19 cellular contexts compared by ENCODE assay signal in the genomic region with DNA sequence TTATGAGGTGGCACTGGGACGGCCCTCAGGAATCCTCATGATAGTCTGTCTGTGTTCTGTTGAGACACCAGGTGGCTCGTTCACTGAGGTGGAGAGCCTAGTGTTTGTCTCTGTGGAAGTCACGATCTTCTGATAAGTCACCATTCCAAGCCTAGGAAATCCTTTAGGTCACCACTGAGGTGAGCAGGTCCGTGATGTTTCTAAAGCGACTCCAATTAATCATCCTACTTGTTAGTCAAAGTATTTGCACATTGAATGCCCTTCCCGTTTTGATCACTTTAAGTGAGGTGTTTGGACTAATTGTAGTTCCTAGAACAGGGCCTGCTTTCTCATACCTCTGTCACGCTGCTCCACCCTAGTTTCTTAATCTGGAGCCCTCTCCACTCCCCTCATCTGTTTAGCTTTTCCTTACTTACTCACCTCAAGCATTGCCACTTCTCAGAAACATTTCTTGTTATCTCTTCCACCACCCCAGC. TPM values are rescaled to one million over a fixed set of nuclear protein-coding genes. Genes with fewer than 3 reads are reported as not detected.
"Had no signal": no experiment of that assay in that cellular context is flagged by ENCODE, and none has a peak within 500 bp of the region (broad histone marks: within the 10 kb centered on the region; RNA-seq: fewer than 3 reads in every experiment).

No MANE protein-coding gene starts in this region.

- H3K4me1 Mint-ChIP-seq: activated CD4-positive, alpha-beta memory T cell treated with anti-CD3 and anti-CD28 coated beads, Interleukin-2, amount 10 ng/mL, durations not matched to agents 7 days and 5 days; activated CD4-positive, alpha-beta T cell treated with anti-CD3 and anti-CD28 coated beads for 36 hours; activated naive CD8-positive, alpha-beta T cell treated with anti-CD3 and anti-CD28 coated beads for 36 hours; naive thymus-derived CD8-positive, alpha-beta T cell; stimulated activated effector memory CD8-positive, alpha-beta T cell treated with anti-CD3 and anti-CD28 coated beads, Interleukin-12 subunit alpha, Interleukin-12 subunit beta, amount 100 ng/mL, for 72 hours had no signal

- H3K27me3 ChIP-seq: hepatocyte had no signal

- DNase-seq: activated CD4-positive, alpha-beta memory T cell treated with anti-CD3 and anti-CD28 coated beads, Interleukin-2, amount 10 ng/mL, durations not matched to agents 7 days and 5 days; activated CD4-positive, alpha-beta T cell treated with anti-CD3 and anti-CD28 coated beads for 36 hours; activated gamma-delta T cell treated with Interleukin-2 at 50 U/mL for 16 hours; activated naive CD8-positive, alpha-beta T cell treated with anti-CD3 and anti-CD28 coated beads for 36 hours; activated T-cell treated with anti-CD3 and anti-CD28 coated beads, Interleukin-2, amount 50 U/mL, for 48 hours; anterior cingulate cortex; dorsolateral prefrontal cortex; kidney glomerular epithelial cell; lower lobe of right lung; mucosa of descending colon; naive thymus-derived CD8-positive, alpha-beta T cell; posterior cingulate gyrus; small intestine; SW 1271 had no signal

- H3K79me2 ChIP-seq: hepatocyte had no signal

- H3K36me3 Mint-ChIP-seq: activated naive CD8-positive, alpha-beta T cell treated with anti-CD3 and anti-CD28 coated beads for 36 hours; naive thymus-derived CD8-positive, alpha-beta T cell; stimulated activated effector memory CD8-positive, alpha-beta T cell treated with anti-CD3 and anti-CD28 coated beads, Interleukin-12 subunit alpha, Interleukin-12 subunit beta, amount 100 ng/mL, for 72 hours had no signal

- H3K27me3 Mint-ChIP-seq: activated CD4-positive, alpha-beta memory T cell treated with anti-CD3 and anti-CD28 coated beads, Interleukin-2, amount 10 ng/mL, durations not matched to agents 7 days and 5 days; activated CD4-positive, alpha-beta T cell treated with anti-CD3 and anti-CD28 coated beads for 36 hours; activated naive CD8-positive, alpha-beta T cell treated with anti-CD3 and anti-CD28 coated beads for 36 hours had no signal

- H3K4me1 ChIP-seq: lower lobe of right lung had no signal

- H3K4me3 ChIP-seq: dorsolateral prefrontal cortex, hepatocyte, lower lobe of right lung, mucosa of descending colon had no signal

- H3K9me3 ChIP-seq: lower lobe of right lung, mucosa of descending colon had no signal

- ATAC-seq: activated CD4-positive, alpha-beta T cell treated with anti-CD3 and anti-CD28 coated beads for 36 hours; mucosa of descending colon; naive thymus-derived CD8-positive, alpha-beta T cell; stimulated activated effector memory CD8-positive, alpha-beta T cell treated with anti-CD3 and anti-CD28 coated beads, Interleukin-12 subunit alpha, Interleukin-12 subunit beta, amount 100 ng/mL, for 72 hours had no signal

- H3K27ac Mint-ChIP-seq: activated CD4-positive, alpha-beta memory T cell treated with anti-CD3 and anti-CD28 coated beads, Interleukin-2, amount 10 ng/mL, durations not matched to agents 7 days and 5 days; activated CD4-positive, alpha-beta T cell treated with anti-CD3 and anti-CD28 coated beads for 36 hours; activated naive CD8-positive, alpha-beta T cell treated with anti-CD3 and anti-CD28 coated beads for 36 hours; naive thymus-derived CD8-positive, alpha-beta T cell; stimulated activated effector memory CD8-positive, alpha-beta T cell treated with anti-CD3 and anti-CD28 coated beads, Interleukin-12 subunit alpha, Interleukin-12 subunit beta, amount 100 ng/mL, for 72 hours; T-helper 2 cell treated with Interferon-gamma antibody and Interleukin-4, amounts not matched to agents 5 μg/mL and 100 μg/mL, for 36 hours had no signal

- H3K27ac ChIP-seq: dorsolateral prefrontal cortex, hepatocyte, lower lobe of right lung had no signal

- H3K9me3 Mint-ChIP-seq: T-helper 2 cell treated with Interferon-gamma antibody and Interleukin-4, amounts not matched to agents 5 μg/mL and 100 μg/mL, for 36 hours had no signal

- H3K4me2 ChIP-seq: hepatocyte had no signal

- H3K36me3 ChIP-seq: lower lobe of right lung had no signal

- H3K4me3 Mint-ChIP-seq: activated CD4-positive, alpha-beta memory T cell treated with anti-CD3 and anti-CD28 coated beads, Interleukin-2, amount 10 ng/mL, durations not matched to agents 7 days and 5 days; activated CD4-positive, alpha-beta T cell treated with anti-CD3 and anti-CD28 coated beads for 36 hours; activated naive CD8-positive, alpha-beta T cell treated with anti-CD3 and anti-CD28 coated beads for 36 hours; naive thymus-derived CD8-positive, alpha-beta T cell; stimulated activated effector memory CD8-positive, alpha-beta T cell treated with anti-CD3 and anti-CD28 coated beads, Interleukin-12 subunit alpha, Interleukin-12 subunit beta, amount 100 ng/mL, for 72 hours; T-helper 2 cell treated with Interferon-gamma antibody and Interleukin-4, amounts not matched to agents 5 μg/mL and 100 μg/mL, for 36 hours had no signal

RNA-seq across cellular contexts. Expression of a gene that starts 28.0 kb away (rescaled TPM):
- total RNA-seq: activated CD4-positive, alpha-beta memory T cell treated with anti-CD3 and anti-CD28 coated beads, Interleukin-2, amount 10 ng/mL, durations not matched to agents 7 days and 5 days; activated CD4-positive, alpha-beta T cell treated with anti-CD3 and anti-CD28 coated beads for 36 hours; activated naive CD8-positive, alpha-beta T cell treated with anti-CD3 and anti-CD28 coated beads for 36 hours; chondrocyte; lower lobe of right lung; naive thymus-derived CD8-positive, alpha-beta T cell; subcutaneous adipose tissue had no signal
- polyA plus RNA-seq: hepatocyte; naive thymus-derived CD8-positive, alpha-beta T cell had no signal

RNA-seq across cellular contexts. Expression of a gene that starts 42.9 kb away (rescaled TPM):
- total RNA-seq: activated CD4-positive, alpha-beta memory T cell treated with anti-CD3 and anti-CD28 coated beads, Interleukin-2, amount 10 ng/mL, durations not matched to agents 7 days and 5 days; activated CD4-positive, alpha-beta T cell treated with anti-CD3 and anti-CD28 coated beads for 36 hours; activated naive CD8-positive, alpha-beta T cell treated with anti-CD3 and anti-CD28 coated beads for 36 hours; chondrocyte; dorsolateral prefrontal cortex; lower lobe of right lung; naive thymus-derived CD8-positive, alpha-beta T cell; subcutaneous adipose tissue had no signal
- polyA plus RNA-seq: naive thymus-derived CD8-positive, alpha-beta T cell had no signal
